13 cellular contexts compared by ENCODE assay signal in genomic region chr1:212819704-212820103, GRCh38. TPM values are rescaled to one million over a fixed set of nuclear protein-coding genes. Genes with fewer than 3 reads are reported as not detected.
DNase-seq lines count a peak whose midpoint lies in the region; ATAC-seq, FAIRE-seq and TF ChIP-seq lines count a peak whose summit lies in the region.
"Had no signal": no experiment of that assay in that cellular context is flagged by ENCODE, and none has a peak within 500 bp of the region (broad histone marks: within the 10 kb centered on the region; RNA-seq: fewer than 3 reads in every experiment).

No MANE protein-coding gene starts in this region.

- dilution Hi-C loops in keratinocyte (cut with MboI; ENCODE audit: extremely low pct_ligation_motif_present, low sequenced_read_pairs) = no loop called here

- peaks cover 5% of the 10 kb centered on the region for H3K9me3 ChIP-seq in keratinocyte (ENCODE audit: control insufficient read depth, low read depth, low read length)

- H3K79me2 ChIP-seq in keratinocyte (ENCODE audit: control insufficient read depth, insufficient read depth, low read length) = no peaks in the 10 kb centered on the region

- ATAC-seq in GM18502 (IDR thresholded peaks at IDR 0.05; ENCODE audit: poor library complexity, unreplicated experiment) (peak; percentile 74), GM21723 (IDR thresholded peaks at IDR 0.05; ENCODE audit: unreplicated experiment) (peak; percentile 73), HG03565 (IDR thresholded peaks at IDR 0.05; ENCODE audit: unreplicated experiment) (peak; percentile 72), GM19455 (IDR thresholded peaks at IDR 0.05; ENCODE audit: unreplicated experiment) (no peak)

- H3K4me2 ChIP-seq in keratinocyte (ENCODE audit: control insufficient read depth, extremely low read depth, insufficient read depth, low read depth, low read length) = no peak overlapping the region

- no peak overlapping the region for H3K4me3 ChIP-seq in keratinocyte (ENCODE audit: control insufficient read depth in 2 of 3, extremely low read depth in 1 of 3, insufficient read depth in 2 of 3, low read depth in 1 of 3, low read length in 3 of 3)
- H3K4me3 ChIP-seq: GM23248 had no signal

- H3K4me1 Mint-ChIP-seq in activated naive CD4-positive, alpha-beta T cell treated with anti-CD3 and anti-CD28 coated beads, Interleukin-2, amount 10 ng/mL, durations not matched to agents 7 days and 5 days = peaks cover 2% of the 10 kb centered on the region
- H3K4me1 Mint-ChIP-seq: brain, nephron progenitor cell had no signal

- H2AFZ ChIP-seq in keratinocyte (ENCODE audit: control insufficient read depth, low read length) = peak overlapping the region; percentile 5
- H2AFZ ChIP-seq: GM23248 had no signal

- no peak overlapping the region for H3K9ac ChIP-seq in keratinocyte (ENCODE audit: control insufficient read depth, extremely low read depth, insufficient read depth, low read length)
- H3K9ac ChIP-seq: GM23248 had no signal

- DNase-seq in keratinocyte (ENCODE audit: low read depth, low spot score) (no peak), amniotic stem cell (lab: John Stamatoyannopoulos, UW) (no peak)
- no peak for DNase-seq in activated naive CD4-positive, alpha-beta T cell treated with anti-CD3 and anti-CD28 coated beads, Interleukin-2, amount 10 ng/mL, durations not matched to agents 7 days and 5 days
- DNase-seq in activated T-cell treated with anti-CD3 and anti-CD28 coated beads, Interleukin-2, amount 50 U/mL, for 48 hours = no peak
- DNase-seq: activated CD4-positive, alpha-beta T cell treated with anti-CD3 and anti-CD28 coated beads, Interleukin-2, amount 50 U/mL, for 48 hours; GM23248; nephron progenitor cell had no signal

- CTCF ChIA-PET in activated naive CD4-positive, alpha-beta T cell treated with anti-CD3 and anti-CD28 coated beads, Interleukin-2, amount 10 ng/mL, durations not matched to agents 7 days and 5 days (lab: Charles Lee) = interaction anchor here (1.1 kb wide), 1 partner anchor 250 kb away, joined by 3 read pairs; no protein-coding TSS in a partner anchor

- H3K27ac ChIP-seq in keratinocyte (ENCODE audit: control insufficient read depth, insufficient read depth, low read length) = no peak overlapping the region
- H3K27ac ChIP-seq: GM23248 had no signal

- H3K4me1 ChIP-seq in keratinocyte (ENCODE audit: control insufficient read depth, extremely low read depth, insufficient read depth, low read length) = no peaks in the 10 kb centered on the region

- no peak overlapping the region for H3K4me3 Mint-ChIP-seq in activated naive CD4-positive, alpha-beta T cell treated with anti-CD3 and anti-CD28 coated beads, Interleukin-2, amount 10 ng/mL, durations not matched to agents 7 days and 5 days
- H3K4me3 Mint-ChIP-seq: brain, nephron progenitor cell had no signal

- H3K27ac Mint-ChIP-seq in activated naive CD4-positive, alpha-beta T cell treated with anti-CD3 and anti-CD28 coated beads, Interleukin-2, amount 10 ng/mL, durations not matched to agents 7 days and 5 days = no peak overlapping the region
- H3K27ac Mint-ChIP-seq: brain, nephron progenitor cell had no signal

- no peaks in the 10 kb centered on the region for H3K27me3 Mint-ChIP-seq in activated naive CD4-positive, alpha-beta T cell treated with anti-CD3 and anti-CD28 coated beads, Interleukin-2, amount 10 ng/mL, durations not matched to agents 7 days and 5 days
- H3K27me3 Mint-ChIP-seq: brain had no signal

- H3K36me3 ChIP-seq in keratinocyte (ENCODE audit: control insufficient read depth in 2 of 2, extremely low read depth in 1 of 2, insufficient read depth in 2 of 2, low read length in 2 of 2) = no peaks in the 10 kb centered on the region

- H3K9me3 Mint-ChIP-seq in activated naive CD4-positive, alpha-beta T cell treated with anti-CD3 and anti-CD28 coated beads, Interleukin-2, amount 10 ng/mL, durations not matched to agents 7 days and 5 days = peaks cover 9% of the 10 kb centered on the region

- no peak for FAIRE-seq in keratinocyte (lab: Jason Lieb, UNC)

- no peaks in the 10 kb centered on the region for H3K27me3 ChIP-seq in keratinocyte (ENCODE audit: control insufficient read depth, extremely low read depth, insufficient read depth, low read length)

- no peak for TF ChIP-seq CTCF in keratinocyte (optimal IDR thresholded peaks at IDR 0.05 in 1 of 3, IDR thresholded peaks at IDR 0.05 in 1 of 3, conservative IDR thresholded peaks at IDR 0.05 in 1 of 3; ENCODE audit: extremely low read depth in 1 of 3, insufficient read depth in 2 of 3, low read length in 3 of 3)

- H3K36me3 Mint-ChIP-seq in activated naive CD4-positive, alpha-beta T cell treated with anti-CD3 and anti-CD28 coated beads, Interleukin-2, amount 10 ng/mL, durations not matched to agents 7 days and 5 days = peaks cover 6% of the 10 kb centered on the region

- H3K9me1 ChIP-seq in keratinocyte (ENCODE audit: control insufficient read depth, extremely low read depth, insufficient read depth, low read length) = no peaks in the 10 kb centered on the region

- H4K20me1 ChIP-seq in keratinocyte (ENCODE audit: control insufficient read depth, extremely low read depth, insufficient read depth, low read length) = no peaks in the 10 kb centered on the region

RNA-seq across cellular contexts. Expression of gene SPATA45, which starts 27.7 kb away (rescaled TPM):
- polyA plus RNA-seq in keratinocyte = not detected in 3 replicates
- not detected for polyA plus RNA-seq in keratinocyte (2011; ENCODE audit: low read depth)
- polyA plus RNA-seq in keratinocyte (2011; cell fraction: cytosol; rRNA removed) = not detected in 2 replicates
- not detected in 2 replicates for polyA plus RNA-seq in keratinocyte (2011; cell fraction: nucleus; rRNA removed)
- not detected in 2 replicates for polyA plus RNA-seq in keratinocyte (2012; ENCODE audit: low replicate concordance)
- polyA minus RNA-seq in keratinocyte = not detected in 3 replicates
- polyA minus RNA-seq in keratinocyte (2011; cell fraction: cytosol; rRNA and poly(A)+ RNA removed) = not detected
- polyA minus RNA-seq in keratinocyte (2011; cell fraction: nucleus; rRNA and poly(A)+ RNA removed) = not detected in 2 replicates
- polyA plus RNA-seq: GM23248, urinary bladder had no signal

RNA-seq across cellular contexts. Expression of gene TATDN3, which starts 28.0 kb away (rescaled TPM):
- 9.0 to 11.6 TPM (median 10.5 TPM) in 3 replicates for polyA plus RNA-seq in keratinocyte
- polyA plus RNA-seq in keratinocyte (2011; ENCODE audit: low read depth) = 7.5 TPM
- polyA plus RNA-seq in keratinocyte (2011; cell fraction: cytosol; rRNA removed) = 9.3 and 16.5 TPM in 2 replicates
- polyA plus RNA-seq in keratinocyte (2011; cell fraction: nucleus; rRNA removed) = 7.8 and 8.2 TPM in 2 replicates
- polyA plus RNA-seq in keratinocyte (2012; ENCODE audit: low replicate concordance) = 8.9 and 9.1 TPM in 2 replicates
- polyA minus RNA-seq in keratinocyte = 3.5 to 10.5 TPM (median 10.1 TPM) in 3 replicates
- 5.9 TPM for polyA minus RNA-seq in keratinocyte (2011; cell fraction: cytosol; rRNA and poly(A)+ RNA removed)
- polyA minus RNA-seq in keratinocyte (2011; cell fraction: nucleus; rRNA and poly(A)+ RNA removed) = 2.4 and 2.8 TPM in 2 replicates

RNA-seq across cellular contexts. Expression of gene NSL1, which starts 28.1 kb away (rescaled TPM):
- 14.1 to 25.5 TPM (median 20.5 TPM) in 3 replicates for polyA plus RNA-seq in keratinocyte
- polyA plus RNA-seq in keratinocyte (2011; ENCODE audit: low read depth) = 5.9 TPM
- 12.9 and 18.5 TPM in 2 replicates for polyA plus RNA-seq in keratinocyte (2011; cell fraction: cytosol; rRNA removed)
- 10.2 and 13.1 TPM in 2 replicates for polyA plus RNA-seq in keratinocyte (2011; cell fraction: nucleus; rRNA removed)
- polyA plus RNA-seq in keratinocyte (2012; ENCODE audit: low replicate concordance) = 5.7 and 16.6 TPM in 2 replicates
- polyA minus RNA-seq in keratinocyte = 4.4 to 7.2 TPM (median 5.7 TPM) in 3 replicates
- 10.7 TPM for polyA minus RNA-seq in keratinocyte (2011; cell fraction: cytosol; rRNA and poly(A)+ RNA removed)
- polyA minus RNA-seq in keratinocyte (2011; cell fraction: nucleus; rRNA and poly(A)+ RNA removed) = 4.6 and 4.7 TPM in 2 replicates

RNA-seq across cellular contexts. Expression of gene FLVCR1, which starts 38.4 kb away (rescaled TPM):
- polyA plus RNA-seq in keratinocyte = 3.3 to 6.4 TPM (median 4.0 TPM) in 3 replicates
- 0.65 TPM for polyA plus RNA-seq in keratinocyte (2011; ENCODE audit: low read depth)
- polyA plus RNA-seq in keratinocyte (2011; cell fraction: cytosol; rRNA removed) = 1.2 and 1.9 TPM in 2 replicates
- polyA plus RNA-seq in keratinocyte (2011; cell fraction: nucleus; rRNA removed) = 6.6 and 11.2 TPM in 2 replicates
- 3.1 and 4.2 TPM in 2 replicates for polyA plus RNA-seq in keratinocyte (2012; ENCODE audit: low replicate concordance)
- polyA minus RNA-seq in keratinocyte = 6.8 to 10.2 TPM (median 9.5 TPM) in 3 replicates
- polyA minus RNA-seq in keratinocyte (2011; cell fraction: cytosol; rRNA and poly(A)+ RNA removed) = 4.8 TPM
- polyA minus RNA-seq in keratinocyte (2011; cell fraction: nucleus; rRNA and poly(A)+ RNA removed) = 7.3 and 11.3 TPM in 2 replicates
